In the genomic region with DNA sequence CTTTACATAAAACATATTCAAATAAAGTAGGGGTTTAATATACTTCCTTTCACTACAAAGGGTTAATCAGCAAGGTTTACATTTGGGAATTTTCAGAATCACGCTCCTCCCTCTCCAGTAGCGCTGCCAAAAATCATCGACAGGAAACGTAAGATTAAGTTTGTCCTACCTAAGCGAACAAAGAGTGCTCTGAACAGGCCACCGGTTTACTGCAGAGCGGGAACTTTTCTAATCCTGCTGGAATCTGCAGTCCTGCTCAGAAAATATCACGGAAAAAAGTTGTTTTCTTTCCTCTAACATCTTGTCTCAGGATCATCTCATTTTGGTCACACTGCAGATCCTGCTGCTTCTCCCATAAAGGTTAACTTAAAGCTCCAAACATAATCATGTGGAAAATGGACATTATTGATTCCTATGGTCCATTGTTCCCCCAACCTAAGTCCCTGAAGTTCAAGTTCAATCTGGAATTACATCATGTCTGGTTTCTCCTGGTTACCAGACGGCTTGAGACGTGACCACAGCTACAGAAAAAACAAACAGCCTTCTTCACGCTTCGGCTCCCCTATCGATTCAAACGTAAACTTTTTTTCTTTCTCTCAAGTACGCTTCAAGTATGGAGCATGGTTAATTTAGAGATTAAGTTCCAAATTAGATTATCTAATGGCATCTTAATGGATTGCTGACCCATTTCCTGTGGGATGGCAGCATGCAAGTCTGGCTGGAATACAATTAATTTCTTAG, we compare ENCODE assay signal across 1 cellular context.
TF ChIP-seq lines count a peak whose summit lies in the region.

No MANE protein-coding gene starts in this region.

TF ChIP-seq in HEK293, 187 proteins besides CTCF, POLR2A, EP300 and RAD21 (continued from another document and continues in another):
- no peak; the same call in 1 of the 2 replicates for TF ChIP-seq HOXD13 (CRISPR knock-in tag; IDR thresholded peaks at IDR 0.05; ENCODE audit: borderline replicate concordance)
- TF ChIP-seq ZBTB8A (tag by site-specific recombination; IDR thresholded peaks at IDR 0.05), result peak; percentile 55; the same call in 1 of the 2 replicates
- TF ChIP-seq ZFHX2 (tag by site-specific recombination; conservative IDR thresholded peaks at IDR 0.05), result 0 out of 2 replicates have a peak, but pooled peaks have one; percentile 14
- TF ChIP-seq, protein P1, sequence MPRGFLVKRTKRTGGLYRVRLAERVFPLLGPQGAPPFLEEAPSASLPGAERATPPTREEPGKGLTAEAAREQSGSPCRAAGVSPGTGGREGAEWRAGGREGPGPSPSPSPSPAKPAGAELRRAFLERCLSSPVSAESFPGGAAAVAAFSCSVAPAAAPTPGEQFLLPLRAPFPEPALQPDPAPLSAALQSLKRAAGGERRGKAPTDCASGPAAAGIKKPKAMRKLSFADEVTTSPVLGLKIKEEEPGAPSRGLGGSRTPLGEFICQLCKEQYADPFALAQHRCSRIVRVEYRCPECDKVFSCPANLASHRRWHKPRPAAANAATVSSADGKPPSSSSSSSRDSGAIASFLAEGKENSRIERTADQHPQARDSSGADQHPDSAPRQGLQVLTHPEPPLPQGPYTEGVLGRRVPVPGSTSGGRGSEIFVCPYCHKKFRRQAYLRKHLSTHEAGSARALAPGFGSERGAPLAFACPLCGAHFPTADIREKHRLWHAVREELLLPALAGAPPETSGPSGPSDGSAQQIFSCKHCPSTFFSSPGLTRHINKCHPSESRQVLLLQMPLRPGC (tag by site-specific recombination; IDR thresholded peaks at IDR 0.05), result peak; percentile 96
- no peak for TF ChIP-seq ZNF677 (tag by site-specific recombination; IDR thresholded peaks at IDR 0.05)
- no peak for TF ChIP-seq SCRT1 (tag by site-specific recombination; IDR thresholded peaks at IDR 0.05; ENCODE audit: borderline replicate concordance)
- TF ChIP-seq, protein P2, sequence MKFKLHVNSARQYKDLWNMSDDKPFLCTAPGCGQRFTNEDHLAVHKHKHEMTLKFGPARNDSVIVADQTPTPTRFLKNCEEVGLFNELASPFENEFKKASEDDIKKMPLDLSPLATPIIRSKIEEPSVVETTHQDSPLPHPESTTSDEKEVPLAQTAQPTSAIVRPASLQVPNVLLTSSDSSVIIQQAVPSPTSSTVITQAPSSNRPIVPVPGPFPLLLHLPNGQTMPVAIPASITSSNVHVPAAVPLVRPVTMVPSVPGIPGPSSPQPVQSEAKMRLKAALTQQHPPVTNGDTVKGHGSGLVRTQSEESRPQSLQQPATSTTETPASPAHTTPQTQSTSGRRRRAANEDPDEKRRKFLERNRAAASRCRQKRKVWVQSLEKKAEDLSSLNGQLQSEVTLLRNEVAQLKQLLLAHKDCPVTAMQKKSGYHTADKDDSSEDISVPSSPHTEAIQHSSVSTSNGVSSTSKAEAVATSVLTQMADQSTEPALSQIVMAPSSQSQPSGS (tag by site-specific recombination; IDR thresholded peaks at IDR 0.05; ENCODE audit: low read depth), result peak; percentile 89
- TF ChIP-seq KLF10 (tag by site-specific recombination; IDR thresholded peaks at IDR 0.05), result peak; percentile 85
- TF ChIP-seq ZNF670 (tag by site-specific recombination; IDR thresholded peaks at IDR 0.05; ENCODE audit: low read depth), result no peak
- TF ChIP-seq ZNF169 (tag by site-specific recombination; IDR thresholded peaks at IDR 0.05), result no peak
- TF ChIP-seq KLF8 (tag by site-specific recombination; IDR thresholded peaks at IDR 0.05), result peak; percentile 70
- TF ChIP-seq ZNF621 (tag by site-specific recombination; IDR thresholded peaks at IDR 0.05), result no peak
- TF ChIP-seq ZFP37 (tag by site-specific recombination; IDR thresholded peaks at IDR 0.05), result no peak
- TF ChIP-seq, protein P3, sequence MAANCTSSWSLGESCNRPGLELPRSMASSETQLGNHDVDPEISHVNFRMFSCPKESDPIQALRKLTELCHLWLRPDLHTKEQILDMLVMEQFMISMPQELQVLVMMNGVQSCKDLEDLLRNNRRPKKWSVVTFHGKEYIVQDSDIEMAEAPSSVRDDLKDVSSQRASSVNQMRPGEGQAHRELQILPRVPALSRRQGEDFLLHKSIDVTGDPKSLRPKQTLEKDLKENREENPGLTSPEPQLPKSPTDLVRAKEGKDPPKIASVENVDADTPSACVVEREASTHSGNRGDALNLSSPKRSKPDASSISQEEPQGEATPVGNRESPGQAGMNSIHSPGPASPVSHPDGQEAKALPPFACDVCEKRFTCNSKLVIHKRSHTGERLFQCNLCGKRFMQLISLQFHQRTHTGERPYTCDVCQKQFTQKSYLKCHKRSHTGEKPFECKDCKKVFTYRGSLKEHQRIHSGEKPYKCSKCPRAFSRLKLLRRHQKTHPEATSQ (tag by site-specific recombination; IDR thresholded peaks at IDR 0.05), result peak; percentile 13; the same call in 1 of the 2 replicates
- no peak for TF ChIP-seq ZNF433 (tag by site-specific recombination; IDR thresholded peaks at IDR 0.05; ENCODE audit: low read depth)
- no peak for TF ChIP-seq HOXA7 (CRISPR knock-in tag; IDR thresholded peaks at IDR 0.05; ENCODE audit: borderline replicate concordance)
- no peak for TF ChIP-seq ZNF555 (tag by site-specific recombination; conservative IDR thresholded peaks at IDR 0.05)
- TF ChIP-seq, protein P4, sequence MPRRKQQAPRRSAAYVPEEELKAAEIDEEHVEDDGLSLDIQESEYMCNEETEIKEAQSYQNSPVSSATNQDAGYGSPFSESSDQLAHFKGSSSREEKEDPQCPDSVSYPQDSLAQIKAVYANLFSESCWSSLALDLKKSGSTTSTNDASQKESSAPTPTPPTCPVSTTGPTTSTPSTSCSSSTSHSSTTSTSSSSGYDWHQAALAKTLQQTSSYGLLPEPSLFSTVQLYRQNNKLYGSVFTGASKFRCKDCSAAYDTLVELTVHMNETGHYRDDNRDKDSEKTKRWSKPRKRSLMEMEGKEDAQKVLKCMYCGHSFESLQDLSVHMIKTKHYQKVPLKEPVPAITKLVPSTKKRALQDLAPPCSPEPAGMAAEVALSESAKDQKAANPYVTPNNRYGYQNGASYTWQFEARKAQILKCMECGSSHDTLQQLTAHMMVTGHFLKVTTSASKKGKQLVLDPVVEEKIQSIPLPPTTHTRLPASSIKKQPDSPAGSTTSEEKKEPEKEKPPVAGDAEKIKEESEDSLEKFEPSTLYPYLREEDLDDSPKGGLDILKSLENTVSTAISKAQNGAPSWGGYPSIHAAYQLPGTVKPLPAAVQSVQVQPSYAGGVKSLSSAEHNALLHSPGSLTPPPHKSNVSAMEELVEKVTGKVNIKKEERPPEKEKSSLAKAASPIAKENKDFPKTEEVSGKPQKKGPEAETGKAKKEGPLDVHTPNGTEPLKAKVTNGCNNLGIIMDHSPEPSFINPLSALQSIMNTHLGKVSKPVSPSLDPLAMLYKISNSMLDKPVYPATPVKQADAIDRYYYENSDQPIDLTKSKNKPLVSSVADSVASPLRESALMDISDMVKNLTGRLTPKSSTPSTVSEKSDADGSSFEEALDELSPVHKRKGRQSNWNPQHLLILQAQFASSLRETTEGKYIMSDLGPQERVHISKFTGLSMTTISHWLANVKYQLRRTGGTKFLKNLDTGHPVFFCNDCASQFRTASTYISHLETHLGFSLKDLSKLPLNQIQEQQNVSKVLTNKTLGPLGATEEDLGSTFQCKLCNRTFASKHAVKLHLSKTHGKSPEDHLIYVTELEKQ (tag by site-specific recombination; IDR thresholded peaks at IDR 0.05; ENCODE audit: borderline replicate concordance), result peak; percentile 90; the same call in 1 of the 2 replicates
- TF ChIP-seq, protein P5, sequence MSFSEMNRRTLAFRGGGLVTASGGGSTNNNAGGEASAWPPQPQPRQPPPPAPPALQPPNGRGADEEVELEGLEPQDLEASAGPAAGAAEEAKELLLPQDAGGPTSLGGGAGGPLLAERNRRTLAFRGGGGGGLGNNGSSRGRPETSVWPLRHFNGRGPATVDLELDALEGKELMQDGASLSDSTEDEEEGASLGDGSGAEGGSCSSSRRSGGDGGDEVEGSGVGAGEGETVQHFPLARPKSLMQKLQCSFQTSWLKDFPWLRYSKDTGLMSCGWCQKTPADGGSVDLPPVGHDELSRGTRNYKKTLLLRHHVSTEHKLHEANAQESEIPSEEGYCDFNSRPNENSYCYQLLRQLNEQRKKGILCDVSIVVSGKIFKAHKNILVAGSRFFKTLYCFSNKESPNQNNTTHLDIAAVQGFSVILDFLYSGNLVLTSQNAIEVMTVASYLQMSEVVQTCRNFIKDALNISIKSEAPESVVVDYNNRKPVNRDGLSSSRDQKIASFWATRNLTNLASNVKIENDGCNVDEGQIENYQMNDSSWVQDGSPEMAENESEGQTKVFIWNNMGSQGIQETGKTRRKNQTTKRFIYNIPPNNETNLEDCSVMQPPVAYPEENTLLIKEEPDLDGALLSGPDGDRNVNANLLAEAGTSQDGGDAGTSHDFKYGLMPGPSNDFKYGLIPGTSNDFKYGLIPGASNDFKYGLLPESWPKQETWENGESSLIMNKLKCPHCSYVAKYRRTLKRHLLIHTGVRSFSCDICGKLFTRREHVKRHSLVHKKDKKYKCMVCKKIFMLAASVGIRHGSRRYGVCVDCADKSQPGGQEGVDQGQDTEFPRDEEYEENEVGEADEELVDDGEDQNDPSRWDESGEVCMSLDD (tag by site-specific recombination; IDR thresholded peaks at IDR 0.05), result no peak
- no peak for TF ChIP-seq ZBTB20 (tag by site-specific recombination; IDR thresholded peaks at IDR 0.05)
- TF ChIP-seq ZNF701 (tag by site-specific recombination; IDR thresholded peaks at IDR 0.05), result no peak
- TF ChIP-seq, protein P6, sequence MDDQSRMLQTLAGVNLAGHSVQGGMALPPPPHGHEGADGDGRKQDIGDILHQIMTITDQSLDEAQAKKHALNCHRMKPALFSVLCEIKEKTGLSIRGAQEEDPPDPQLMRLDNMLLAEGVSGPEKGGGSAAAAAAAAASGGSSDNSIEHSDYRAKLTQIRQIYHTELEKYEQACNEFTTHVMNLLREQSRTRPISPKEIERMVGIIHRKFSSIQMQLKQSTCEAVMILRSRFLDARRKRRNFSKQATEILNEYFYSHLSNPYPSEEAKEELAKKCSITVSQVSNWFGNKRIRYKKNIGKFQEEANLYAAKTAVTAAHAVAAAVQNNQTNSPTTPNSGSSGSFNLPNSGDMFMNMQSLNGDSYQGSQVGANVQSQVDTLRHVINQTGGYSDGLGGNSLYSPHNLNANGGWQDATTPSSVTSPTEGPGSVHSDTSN (CRISPR knock-in tag; IDR thresholded peaks at IDR 0.05), result no peak
- TF ChIP-seq, protein P7, sequence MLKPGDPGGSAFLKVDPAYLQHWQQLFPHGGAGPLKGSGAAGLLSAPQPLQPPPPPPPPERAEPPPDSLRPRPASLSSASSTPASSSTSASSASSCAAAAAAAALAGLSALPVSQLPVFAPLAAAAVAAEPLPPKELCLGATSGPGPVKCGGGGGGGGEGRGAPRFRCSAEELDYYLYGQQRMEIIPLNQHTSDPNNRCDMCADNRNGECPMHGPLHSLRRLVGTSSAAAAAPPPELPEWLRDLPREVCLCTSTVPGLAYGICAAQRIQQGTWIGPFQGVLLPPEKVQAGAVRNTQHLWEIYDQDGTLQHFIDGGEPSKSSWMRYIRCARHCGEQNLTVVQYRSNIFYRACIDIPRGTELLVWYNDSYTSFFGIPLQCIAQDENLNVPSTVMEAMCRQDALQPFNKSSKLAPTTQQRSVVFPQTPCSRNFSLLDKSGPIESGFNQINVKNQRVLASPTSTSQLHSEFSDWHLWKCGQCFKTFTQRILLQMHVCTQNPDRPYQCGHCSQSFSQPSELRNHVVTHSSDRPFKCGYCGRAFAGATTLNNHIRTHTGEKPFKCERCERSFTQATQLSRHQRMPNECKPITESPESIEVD (tag by site-specific recombination; IDR thresholded peaks at IDR 0.05), result peak; percentile 99
- peak; percentile 97 for TF ChIP-seq ZEB2 (tag by site-specific recombination; IDR thresholded peaks at IDR 0.05)
- TF ChIP-seq ZNF394 (tag by site-specific recombination; IDR thresholded peaks at IDR 0.05; ENCODE audit: borderline replicate concordance), result peak; percentile 52; the same call in 1 of the 2 replicates
- peak; percentile 61; the same call in 1 of the 2 replicates for TF ChIP-seq TRIM28 (IDR thresholded peaks at IDR 0.05; ENCODE audit: borderline replicate concordance, low read length)
- TF ChIP-seq, protein P8, sequence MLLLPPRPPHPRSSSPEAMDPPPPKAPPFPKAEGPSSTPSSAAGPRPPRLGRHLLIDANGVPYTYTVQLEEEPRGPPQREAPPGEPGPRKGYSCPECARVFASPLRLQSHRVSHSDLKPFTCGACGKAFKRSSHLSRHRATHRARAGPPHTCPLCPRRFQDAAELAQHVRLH (tag by site-specific recombination; IDR thresholded peaks at IDR 0.05), result no peak
- TF ChIP-seq ZNF560 (tag by site-specific recombination; IDR thresholded peaks at IDR 0.05; ENCODE audit: borderline replicate concordance), result no peak
- TF ChIP-seq OVOL3 (tag by site-specific recombination; IDR thresholded peaks at IDR 0.05), result peak; percentile 89; the same call in 1 of the 2 replicates
- no peak for TF ChIP-seq ZNF768 (tag by site-specific recombination; IDR thresholded peaks at IDR 0.05)
- TF ChIP-seq, protein P9, sequence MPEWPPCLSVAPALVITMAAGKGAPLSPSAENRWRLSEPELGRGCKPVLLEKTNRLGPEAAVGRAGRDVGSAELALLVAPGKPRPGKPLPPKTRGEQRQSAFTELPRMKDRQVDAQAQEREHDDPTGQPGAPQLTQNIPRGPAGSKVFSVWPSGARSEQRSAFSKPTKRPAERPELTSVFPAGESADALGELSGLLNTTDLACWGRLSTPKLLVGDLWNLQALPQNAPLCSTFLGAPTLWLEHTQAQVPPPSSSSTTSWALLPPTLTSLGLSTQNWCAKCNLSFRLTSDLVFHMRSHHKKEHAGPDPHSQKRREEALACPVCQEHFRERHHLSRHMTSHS (tag by site-specific recombination; IDR thresholded peaks at IDR 0.05), result peak; percentile 69; the same call in 1 of the 2 replicates
- TF ChIP-seq SP7 (tag by site-specific recombination; IDR thresholded peaks at IDR 0.05), result peak; percentile 94
- peak; percentile 48; the same call in 1 of the 2 replicates for TF ChIP-seq ZNF19 (tag by site-specific recombination; IDR thresholded peaks at IDR 0.05; ENCODE audit: low read depth)
- no peak for TF ChIP-seq ZNF76 (tag by site-specific recombination; IDR thresholded peaks at IDR 0.05; ENCODE audit: borderline replicate concordance, low read depth)
- TF ChIP-seq, protein P10, sequence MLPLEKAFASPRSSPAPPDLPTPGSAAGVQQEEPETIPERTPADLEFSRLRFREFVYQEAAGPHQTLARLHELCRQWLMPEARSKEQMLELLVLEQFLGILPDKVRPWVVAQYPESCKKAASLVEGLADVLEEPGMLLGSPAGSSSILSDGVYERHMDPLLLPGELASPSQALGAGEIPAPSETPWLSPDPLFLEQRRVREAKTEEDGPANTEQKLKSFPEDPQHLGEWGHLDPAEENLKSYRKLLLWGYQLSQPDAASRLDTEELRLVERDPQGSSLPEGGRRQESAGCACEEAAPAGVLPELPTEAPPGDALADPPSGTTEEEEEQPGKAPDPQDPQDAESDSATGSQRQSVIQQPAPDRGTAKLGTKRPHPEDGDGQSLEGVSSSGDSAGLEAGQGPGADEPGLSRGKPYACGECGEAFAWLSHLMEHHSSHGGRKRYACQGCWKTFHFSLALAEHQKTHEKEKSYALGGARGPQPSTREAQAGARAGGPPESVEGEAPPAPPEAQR (tag by site-specific recombination; IDR thresholded peaks at IDR 0.05), result no peak
- peak; percentile 29; the same call in 1 of the 2 replicates for TF ChIP-seq ZNF324 (tag by site-specific recombination; IDR thresholded peaks at IDR 0.05)
- no peak for TF ChIP-seq ZNF341 (tag by site-specific recombination; IDR thresholded peaks at IDR 0.05; ENCODE audit: low read depth)
- TF ChIP-seq ZNF529 (tag by site-specific recombination; IDR thresholded peaks at IDR 0.05; ENCODE audit: insufficient replicate concordance), result no peak
- TF ChIP-seq ZNF624 (tag by site-specific recombination; IDR thresholded peaks at IDR 0.05), result no peak
- no peak for TF ChIP-seq ZNF785 (tag by site-specific recombination; IDR thresholded peaks at IDR 0.05)
- TF ChIP-seq ZFP41 (tag by site-specific recombination; IDR thresholded peaks at IDR 0.05; ENCODE audit: borderline replicate concordance), result no peak
- no peak for TF ChIP-seq ZNF37A (tag by site-specific recombination; IDR thresholded peaks at IDR 0.05)
- peak; percentile 77 for TF ChIP-seq TCF7L2 (IDR thresholded peaks at IDR 0.05; ENCODE audit: borderline replicate concordance, low read depth, low read length)
- no peak for TF ChIP-seq ZNF747 (tag by site-specific recombination; IDR thresholded peaks at IDR 0.05)
